In the genomic region with DNA sequence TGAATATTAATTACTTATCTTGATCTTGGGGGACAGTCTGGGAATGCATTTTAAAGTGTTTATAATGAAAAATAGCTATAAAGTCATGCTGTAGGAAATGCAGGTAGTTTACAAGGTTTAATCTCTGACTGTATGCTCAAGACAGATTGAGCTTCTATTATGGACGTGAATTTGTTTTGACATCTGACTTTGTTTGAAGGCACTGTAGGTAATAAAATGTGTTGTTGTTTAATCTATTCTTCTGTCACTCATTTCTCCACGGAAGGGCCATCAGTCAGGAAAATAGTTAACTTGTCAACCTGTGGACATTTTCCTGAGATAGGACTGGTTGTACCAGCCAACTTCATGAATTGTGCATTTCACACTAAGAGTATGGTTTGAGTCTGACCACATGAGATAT, we compare ENCODE assay signal across 18 cellular contexts.
A peak's percentile ranks its signal among the peaks of the same experiment; 100 is the strongest.
DNase-seq lines count a peak whose midpoint lies in the region; ATAC-seq and TF ChIP-seq lines count a peak whose summit lies in the region.
"Had no signal": no experiment of that assay in that cellular context is flagged by ENCODE, and none has a peak within 500 bp of the region (broad histone marks: within the 10 kb centered on the region; RNA-seq: fewer than 3 reads in every experiment).

No MANE protein-coding gene starts in this region.

- no peaks in the 10 kb centered on the region for H3K9me2 ChIP-seq in neural cell (ENCODE audit: insufficient read depth, low read length)

- no peaks in the 10 kb centered on the region for H3K27me3 ChIP-seq in neural cell (ENCODE audit: insufficient read depth, low read depth, low read length)
- H3K27me3 ChIP-seq: BE2C; BLaER1 treated with 17β-estradiol and CSF1 and Interleukin-3, amounts not matched to agents 10 nM and 100 nM had no signal

- TF ChIP-seq EP300 in neural cell (conservative IDR thresholded peaks at IDR 0.05; ENCODE audit: poor library complexity, severe bottlenecking) = peak; percentile 72

- no peaks in the 10 kb centered on the region for H3K79me2 ChIP-seq in neural cell (replicated peaks; ENCODE audit: insufficient read depth, low read length)

- no peaks in the 10 kb centered on the region for H3K36me3 ChIP-seq in neural cell (ENCODE audit: insufficient read depth, low read length)
- H3K36me3 ChIP-seq: BE2C; BLaER1 treated with 17β-estradiol and CSF1 and Interleukin-3, amounts not matched to agents 10 nM and 100 nM; HAP-1 had no signal

- H3K9me3 ChIP-seq in neural cell (ENCODE audit: low read length) = no peaks in the 10 kb centered on the region
- H3K9me3 ChIP-seq: A549, BE2C, HAP-1 had no signal

- no peak overlapping the region for H3K27ac ChIP-seq in neural cell (ENCODE audit: low read length)
- H3K27ac ChIP-seq: A549; BLaER1 treated with 17β-estradiol and CSF1 and Interleukin-3, amounts not matched to agents 10 nM and 100 nM had no signal

- H3K4me2 ChIP-seq in neural cell (ENCODE audit: low read length) = no peak overlapping the region
- H3K4me2 ChIP-seq: A549; BLaER1 treated with 17β-estradiol and CSF1 and Interleukin-3, amounts not matched to agents 10 nM and 100 nM; GM23338 had no signal

- no peak overlapping the region for H3K9ac ChIP-seq in neural cell (ENCODE audit: low read length)
- H3K9ac ChIP-seq: BLaER1 treated with 17β-estradiol and CSF1 and Interleukin-3, amounts not matched to agents 10 nM and 100 nM had no signal

- H3K4me3 ChIP-seq in neural cell (ENCODE audit: low read length) = no peak overlapping the region
- H3K4me3 ChIP-seq: A549; BLaER1 treated with 17β-estradiol and CSF1 and Interleukin-3, amounts not matched to agents 10 nM and 100 nM; GM23338; HAP-1 had no signal

- no peak for TF ChIP-seq RAD21 in neural cell (conservative IDR thresholded peaks at IDR 0.05)

- DNase-seq in NCI-H748 (lab: John Stamatoyannopoulos, UW; ENCODE audit: unreplicated experiment) (peak; percentile 23), NCI-H748 treated with DMSO at 0.1 percent for 48 hours (lab: John Stamatoyannopoulos, UW) (no peak), NCI-H1417 treated with DMSO at 0.1 percent for 48 hours (lab: John Stamatoyannopoulos, UW) (peak; percentile 26), kidney tubule cell (ENCODE audit: low spot score) (no peak)
- DNase-seq: 8988T; ACHN; AML-193; BE2C; CD4-positive, alpha-beta T cell; CD8-positive, alpha-beta memory T cell; DMS 273 treated with DMSO at 0.1 percent for 48 hours; DND-41 had no signal

- no peaks in the 10 kb centered on the region for H4K20me1 ChIP-seq in neural cell (ENCODE audit: insufficient read depth)
- H4K20me1 ChIP-seq: BLaER1 treated with 17β-estradiol and CSF1 and Interleukin-3, amounts not matched to agents 10 nM and 100 nM had no signal

- H3F3A ChIP-seq in neural cell (ENCODE audit: insufficient read depth, low read length, poor library complexity, severe bottlenecking) = no peaks in the 10 kb centered on the region

- ATAC-seq in GM19035 (IDR thresholded peaks at IDR 0.05; ENCODE audit: unreplicated experiment) = no peak
- ATAC-seq: A549, GM23338 had no signal

- H2AFZ ChIP-seq in neural cell (ENCODE audit: low read depth, low read length) = no peak overlapping the region
- H2AFZ ChIP-seq: GM23338 had no signal

- no peak for TF ChIP-seq CTCF in neural cell (IDR thresholded peaks at IDR 0.05; ENCODE audit: poor library complexity, severe bottlenecking)

TF ChIP-seq in neural cell, 6 proteins besides CTCF, POLR2A, EP300 and RAD21:
- TF ChIP-seq MXI1 (conservative IDR thresholded peaks at IDR 0.05; ENCODE audit: poor library complexity, severe bottlenecking) = no peak
- TF ChIP-seq SMC3 (conservative IDR thresholded peaks at IDR 0.05; ENCODE audit: poor library complexity) = no peak
- TF ChIP-seq REST (IDR thresholded peaks at IDR 0.05; ENCODE audit: borderline replicate concordance) = no peak
- TF ChIP-seq EZH2 (IDR thresholded peaks at IDR 0.05; ENCODE audit: borderline replicate concordance, insufficient read depth, low read length, poor library complexity, severe bottlenecking) = no peak
- no peak for TF ChIP-seq TAF1 (IDR thresholded peaks at IDR 0.05; ENCODE audit: low read depth)
- TF ChIP-seq POLR2AphosphoS5 (IDR thresholded peaks at IDR 0.05) = no peak

Comparison
In these comparisons a context has a peak if more than half of its experiments do, and no peak if none do; other contexts are left out.
1. DNase-seq: peak in NCI-H748 (single experiment) and NCI-H1417 treated with DMSO at 0.1 percent for 48 hours (single experiment); none in NCI-H748 treated with DMSO at 0.1 percent for 48 hours (single experiment) and kidney tubule cell (single experiment).